In genomic region chr10:44234471-44234850, GRCh38 we compare ENCODE assay signal across 22 cellular contexts.
DNase-seq lines count a peak whose midpoint lies in the region; ATAC-seq, FAIRE-seq and TF ChIP-seq lines count a peak whose summit lies in the region.
"Had no signal": no experiment of that assay in that cellular context is flagged by ENCODE, and none has a peak within 500 bp of the region (broad histone marks: within the 10 kb centered on the region; RNA-seq: fewer than 3 reads in every experiment).

No MANE protein-coding gene starts in this region.

- H3K9me3 Mint-ChIP-seq in activated CD4-positive, alpha-beta memory T cell treated with anti-CD3 and anti-CD28 coated beads, Interleukin-2, amount 10 ng/mL, durations not matched to agents 7 days and 5 days = peaks cover 4% of the 10 kb centered on the region
- H3K9me3 Mint-ChIP-seq: activated CD4-positive, alpha-beta T cell treated with anti-CD3 and anti-CD28 coated beads, Interleukin-2, amount 10 ng/mL, durations not matched to agents 7 days and 5 days had no signal

- TF ChIP-seq CTCF in AG10803 (conservative IDR thresholded peaks at IDR 0.05; ENCODE audit: low read length) (no peak), astrocyte of the cerebellum (IDR thresholded peaks at IDR 0.05; ENCODE audit: low read depth, low read length, missing control alignments) (no peak), fibroblast of pulmonary artery (IDR thresholded peaks at IDR 0.05; ENCODE audit: low read length, missing control alignments) (no peak), pancreas (IDR thresholded peaks at IDR 0.05) (no peak)

- CTCF ChIA-PET in activated CD4-positive, alpha-beta memory T cell treated with anti-CD3 and anti-CD28 coated beads, Interleukin-2, amount 10 ng/mL, durations not matched to agents 7 days and 5 days (lab: Charles Lee) = no interaction called here

- H3K4me3 ChIP-seq in AG10803 (ENCODE audit: low read length) (no peak overlapping the region), astrocyte of the cerebellum (ENCODE audit: low read depth, low read length) (no peak overlapping the region), fibroblast of pulmonary artery (replicated peaks; ENCODE audit: low read depth, low read length) (no peak overlapping the region), mesodermal cell (ENCODE audit: extremely low read depth, insufficient read depth, low read length, poor library complexity, severe bottlenecking) (no peak overlapping the region), pancreas (no peak overlapping the region)
- H3K4me3 ChIP-seq: BLaER1, gastrocnemius medialis, left lung, transverse colon had no signal

- H3K36me3 ChIP-seq in mesodermal cell (ENCODE audit: control insufficient read depth, insufficient read depth, low read length) (no peaks in the 10 kb centered on the region), pancreas (no peaks in the 10 kb centered on the region)
- H3K36me3 ChIP-seq: BLaER1, gastrocnemius medialis, left lung, transverse colon had no signal

- H3K27ac ChIP-seq in mesodermal cell (ENCODE audit: low read depth, low read length, severe bottlenecking) (peak overlapping the region; percentile 49), pancreas (no peak overlapping the region)
- H3K27ac ChIP-seq: gastrocnemius medialis, left lung had no signal

- no peak for FAIRE-seq in pancreas (lab: Jason Lieb, UNC)
- FAIRE-seq: A204.1, G401.6, H54 had no signal

- whole genome bisulfite sequencing in mesodermal cell (ENCODE audit: insufficient coverage in 2 of 2), 2 experiments = 44 to 53% methylated on average over 1 to 2 of the region's 3 CpGs
- WGBS in pancreas, 2 donors = 87 to 91% methylated on average over 3 of the region's 3 CpGs

- intact Hi-C loops in pancreas (cut with DNase I) = no loop called here

- ATAC-seq in pancreas = no peak
- ATAC-seq in HG03097 (IDR thresholded peaks at IDR 0.05; ENCODE audit: low FRiP score, unreplicated experiment) = no peak
- ATAC-seq: stimulated activated naive CD8-positive, alpha-beta T cell treated with anti-CD3 and anti-CD28 coated beads, Interleukin-15, amount 100 ng/mL, for 72 hours had no signal

- no peaks in the 10 kb centered on the region for H3K4me1 Mint-ChIP-seq in activated CD4-positive, alpha-beta memory T cell treated with anti-CD3 and anti-CD28 coated beads, Interleukin-2, amount 10 ng/mL, durations not matched to agents 7 days and 5 days
- H3K4me1 Mint-ChIP-seq: activated CD4-positive, alpha-beta T cell treated with anti-CD3 and anti-CD28 coated beads, Interleukin-2, amount 10 ng/mL, durations not matched to agents 7 days and 5 days; stimulated activated naive CD8-positive, alpha-beta T cell treated with anti-CD3 and anti-CD28 coated beads, Interleukin-15, amount 100 ng/mL, for 72 hours had no signal

- POLR2A ChIA-PET in activated CD4-positive, alpha-beta memory T cell treated with anti-CD3 and anti-CD28 coated beads, Interleukin-2, amount 10 ng/mL, durations not matched to agents 7 days and 5 days (lab: Charles Lee) = no interaction called here

- no peak overlapping the region for H3K4me3 Mint-ChIP-seq in activated CD4-positive, alpha-beta memory T cell treated with anti-CD3 and anti-CD28 coated beads, Interleukin-2, amount 10 ng/mL, durations not matched to agents 7 days and 5 days
- H3K4me3 Mint-ChIP-seq: activated CD4-positive, alpha-beta T cell treated with anti-CD3 and anti-CD28 coated beads, Interleukin-2, amount 10 ng/mL, durations not matched to agents 7 days and 5 days; stimulated activated naive CD8-positive, alpha-beta T cell treated with anti-CD3 and anti-CD28 coated beads, Interleukin-15, amount 100 ng/mL, for 72 hours had no signal

- H3K27ac Mint-ChIP-seq in activated CD4-positive, alpha-beta memory T cell treated with anti-CD3 and anti-CD28 coated beads, Interleukin-2, amount 10 ng/mL, durations not matched to agents 7 days and 5 days = no peak overlapping the region
- H3K27ac Mint-ChIP-seq: activated CD4-positive, alpha-beta T cell treated with anti-CD3 and anti-CD28 coated beads, Interleukin-2, amount 10 ng/mL, durations not matched to agents 7 days and 5 days; stimulated activated naive CD8-positive, alpha-beta T cell treated with anti-CD3 and anti-CD28 coated beads, Interleukin-15, amount 100 ng/mL, for 72 hours had no signal

- H3K36me3 Mint-ChIP-seq in activated CD4-positive, alpha-beta memory T cell treated with anti-CD3 and anti-CD28 coated beads, Interleukin-2, amount 10 ng/mL, durations not matched to agents 7 days and 5 days (ENCODE audit: low read depth) = no peaks in the 10 kb centered on the region

- H3K9me3 ChIP-seq in mesodermal cell (ENCODE audit: control insufficient read depth, low read length) (no peaks in the 10 kb centered on the region), pancreas (no peaks in the 10 kb centered on the region)
- H3K9me3 ChIP-seq: gastrocnemius medialis, transverse colon had no signal

- no peaks in the 10 kb centered on the region for H3K27me3 Mint-ChIP-seq in activated CD4-positive, alpha-beta memory T cell treated with anti-CD3 and anti-CD28 coated beads, Interleukin-2, amount 10 ng/mL, durations not matched to agents 7 days and 5 days
- H3K27me3 Mint-ChIP-seq: activated CD4-positive, alpha-beta T cell treated with anti-CD3 and anti-CD28 coated beads, Interleukin-2, amount 10 ng/mL, durations not matched to agents 7 days and 5 days had no signal

- peak; percentile 64 for DNase-seq in AG10803 (ENCODE audit: low read depth)
- peak; percentile 35 for DNase-seq in astrocyte of the cerebellum (ENCODE audit: low read depth)
- DNase-seq in fibroblast of pulmonary artery (ENCODE audit: low read depth) = peak; percentile 19
- DNase-seq in activated CD4-positive, alpha-beta memory T cell treated with anti-CD3 and anti-CD28 coated beads, Interleukin-2, amount 10 ng/mL, durations not matched to agents 7 days and 5 days = no peak
- no peak for DNase-seq in pancreas
- no peak for DNase-seq in ureter (ENCODE audit: low spot score)
- DNase-seq: activated CD4-positive, alpha-beta T cell treated with anti-CD3 and anti-CD28 coated beads, Interleukin-2, amount 10 ng/mL, durations not matched to agents 7 days and 5 days; activated CD8-positive, alpha-beta memory T cell treated with anti-CD3 and anti-CD28 coated beads, Interleukin-2, amount 50 U/mL, for 4 hours; amniotic stem cell; left lung; NCI-H748 treated with DMSO at 0.1 percent for 48 hours; SHP77 treated with DMSO at 0.1 percent for 48 hours; stimulated activated CD4-positive, alpha-beta T cell treated with anti-CD3 and anti-CD28 coated beads, Interleukin-1b, Interleukin-23, amount 100 ng/mL, for 48 hours; stimulated activated naive CD8-positive, alpha-beta T cell treated with anti-CD3 and anti-CD28 coated beads, Interleukin-15, amount 100 ng/mL, for 72 hours; transverse colon had no signal

- in situ Hi-C loops in astrocyte of the cerebellum (cut with HindIII; ENCODE audit: low sequenced_read_pairs) = no loop called here

- H3K4me1 ChIP-seq in mesodermal cell (ENCODE audit: control insufficient read depth, insufficient read depth, low read length, poor library complexity, severe bottlenecking) = peaks cover 15% of the 10 kb centered on the region
- H3K4me1 ChIP-seq in pancreas = peaks cover 0 to 7% (median 0%) of the 10 kb centered on the region in 3 donors
- H3K4me1 ChIP-seq: gastrocnemius medialis, left lung had no signal

- no peaks in the 10 kb centered on the region for H3K27me3 ChIP-seq in pancreas
- H3K27me3 ChIP-seq: BLaER1, gastrocnemius medialis, transverse colon had no signal

Comparison
In these comparisons a context has a peak if more than half of its experiments do, and no peak if none do; other contexts are left out.
1. DNase-seq: peak in AG10803 (single experiment), astrocyte of the cerebellum (single experiment) and fibroblast of pulmonary artery (single experiment); none in activated CD4-positive, alpha-beta memory T cell treated with anti-CD3 and anti-CD28 coated beads, Interleukin-2, amount 10 ng/mL, durations not matched to agents 7 days and 5 days (single experiment), pancreas (0 of 6) and ureter (single experiment).